Comparison of ENCODE assay signal across 10 cellular contexts in genomic region chr14:28785096-28785952, GRCh38.
DNase-seq lines count a peak whose midpoint lies in the region; ATAC-seq and TF ChIP-seq lines count a peak whose summit lies in the region.
"Had no signal": no experiment of that assay in that cellular context is flagged by ENCODE, and none has a peak within 500 bp of the region (broad histone marks: within the 10 kb centered on the region; RNA-seq: fewer than 3 reads in every experiment).

No MANE protein-coding gene starts in this region.

- no peak overlapping the region for H3K27ac ChIP-seq in RWPE2 (ENCODE audit: poor library complexity, severe bottlenecking)
- H3K27ac ChIP-seq in iPS DF 6.9 (ENCODE audit: low read length) = no peak overlapping the region
- H3K27ac ChIP-seq in subcutaneous abdominal adipose tissue (ENCODE audit: low read depth, low read length) = no peak overlapping the region
- H3K27ac ChIP-seq: 22Rv1 had no signal

- no peak for TF ChIP-seq CTCF in RWPE2 (IDR thresholded peaks at IDR 0.05; ENCODE audit: poor library complexity, severe bottlenecking)

- H3K4me1 ChIP-seq in RWPE2 (ENCODE audit: insufficient read depth, poor library complexity, severe bottlenecking) (no peaks in the 10 kb centered on the region), iPS DF 6.9 (ENCODE audit: control insufficient read depth, insufficient read depth, low read length) (peaks cover 4% of the 10 kb centered on the region), subcutaneous abdominal adipose tissue (ENCODE audit: control insufficient read depth in 5 of 5, insufficient read depth in 5 of 5, low read length in 5 of 5) (peaks cover 0 to 12% (median 11%) of the 10 kb centered on the region in 5 donors)

- H3K4me3 ChIP-seq in RWPE2 (ENCODE audit: severe bottlenecking) (no peak overlapping the region), iPS DF 6.9 (ENCODE audit: low read length) (peak overlapping the region; percentile 59), subcutaneous abdominal adipose tissue (ENCODE audit: low read depth in 1 of 5, low read length in 5 of 5) (peak overlapping the region; percentile 36 to 60 (median 54))

- WGBS in iPS DF 6.9 (ENCODE audit: insufficient coverage, insufficient read length) = no CpG with 5 or more reads among the region's 62 CpGs

- H3K27me3 ChIP-seq in RWPE2 (ENCODE audit: insufficient read depth, poor library complexity, severe bottlenecking) (peaks cover 96% of the 10 kb centered on the region), iPS DF 6.9 (ENCODE audit: control insufficient read depth, insufficient read depth, low read length) (peaks cover 21% of the 10 kb centered on the region), subcutaneous abdominal adipose tissue (ENCODE audit: control insufficient read depth in 5 of 5, insufficient read depth in 4 of 5, low read length in 5 of 5) (peaks cover 29 to 49% (median 36%) of the 10 kb centered on the region in 5 donors)

- no peak overlapping the region for H3K9ac ChIP-seq in subcutaneous abdominal adipose tissue (ENCODE audit: low read length in 5 of 5)

- H3K36me3 ChIP-seq in RWPE2 (ENCODE audit: low read depth) = no peaks in the 10 kb centered on the region
- no peaks in the 10 kb centered on the region for H3K36me3 ChIP-seq in iPS DF 6.9 (ENCODE audit: control insufficient read depth, insufficient read depth, low read length)
- no peaks in the 10 kb centered on the region for H3K36me3 ChIP-seq in subcutaneous abdominal adipose tissue (ENCODE audit: control insufficient read depth in 5 of 5, insufficient read depth in 5 of 5, low read length in 5 of 5)

- H3K9me3 ChIP-seq in RWPE2 (ENCODE audit: severe bottlenecking) = peaks cover 2% of the 10 kb centered on the region
- no peaks in the 10 kb centered on the region for H3K9me3 ChIP-seq in iPS DF 6.9 (ENCODE audit: control insufficient read depth, insufficient read depth, low read length)
- H3K9me3 ChIP-seq in subcutaneous abdominal adipose tissue (ENCODE audit: control insufficient read depth in 5 of 5, low read length in 5 of 5) = no peaks in the 10 kb centered on the region

- ATAC-seq in RWPE2 (ENCODE audit: low read depth) (peak; percentile 24; the same call in 1 of the 3 replicates), HG03280 (IDR thresholded peaks at IDR 0.05; ENCODE audit: unreplicated experiment) (no peak)

- DNase-seq in NCI-H1092 (lab: John Stamatoyannopoulos, UW) (peak; percentile 93), NCI-H1092 treated with DMSO at 0.1 percent for 48 hours (lab: John Stamatoyannopoulos, UW) (no peak), RWPE2 (ENCODE audit: low spot score) (no peak), iPS DF 6.9 (ENCODE audit: low read depth, low spot score) (no peak), AML-193 (lab: John Stamatoyannopoulos, UW) (no peak), NCI-H226 (no peak)
- DNase-seq: HCEC 1CT had no signal
